27 cellular contexts compared by ENCODE assay signal in genomic region chr12:21797539-21797938, GRCh38. TPM values are rescaled to one million over a fixed set of nuclear protein-coding genes. Genes with fewer than 3 reads are reported as not detected.
"Had no signal": no experiment of that assay in that cellular context is flagged by ENCODE, and none has a peak within 500 bp of the region (broad histone marks: within the 10 kb centered on the region; RNA-seq: fewer than 3 reads in every experiment).

No MANE protein-coding gene starts in this region.

- H3K4me3 Mint-ChIP-seq: activated CD8-positive, alpha-beta T cell treated with anti-CD3 and anti-CD28 coated beads, Interleukin-2, amount 10 ng/mL, durations not matched to agents 7 days and 5 days; activated naive CD8-positive, alpha-beta T cell treated with anti-CD3 and anti-CD28 coated beads, Interleukin-2, amount 10 ng/mL, durations not matched to agents 7 days and 5 days; T-helper 17 cell; WTC11 had no signal

- H3K27ac Mint-ChIP-seq: activated CD8-positive, alpha-beta T cell treated with anti-CD3 and anti-CD28 coated beads, Interleukin-2, amount 10 ng/mL, durations not matched to agents 7 days and 5 days; activated naive CD8-positive, alpha-beta T cell treated with anti-CD3 and anti-CD28 coated beads, Interleukin-2, amount 10 ng/mL, durations not matched to agents 7 days and 5 days; T-helper 17 cell; WTC11 had no signal

- H3K27ac ChIP-seq: adrenal gland had no signal

- H3K27me3 Mint-ChIP-seq: activated naive CD8-positive, alpha-beta T cell treated with anti-CD3 and anti-CD28 coated beads, Interleukin-2, amount 10 ng/mL, durations not matched to agents 7 days and 5 days; T-helper 17 cell had no signal

- H3K36me3 Mint-ChIP-seq: activated naive CD8-positive, alpha-beta T cell treated with anti-CD3 and anti-CD28 coated beads, Interleukin-2, amount 10 ng/mL, durations not matched to agents 7 days and 5 days; WTC11 had no signal

- H3K27me3 ChIP-seq: adrenal gland, MG63 had no signal

- H3K9me3 ChIP-seq: adrenal gland, MG63 had no signal

- DNase-seq: activated CD4-positive, alpha-beta T cell treated with anti-CD3 and anti-CD28 coated beads for 48 hours; activated CD4-positive, alpha-beta T cell treated with anti-CD3 and anti-CD28 coated beads, Interleukin-2, amount 50 U/mL, for 4 hours; activated CD4-positive, CD25-positive, alpha-beta regulatory T cell treated with anti-CD3 and anti-CD28 coated beads, Interleukin-2, amount 50 U/mL, for 72 hours; activated CD8-positive, alpha-beta memory T cell treated with anti-CD3 and anti-CD28 coated beads, Interleukin-2, amount 50 U/mL, for 48 hours; activated CD8-positive, alpha-beta T cell treated with anti-CD3 and anti-CD28 coated beads, Interleukin-2, amount 10 ng/mL, durations not matched to agents 7 days and 5 days; activated naive CD4-positive, alpha-beta T cell treated with anti-CD3 and anti-CD28 coated beads, Interleukin-2, amount 50 U/mL, for 16 hours; activated naive CD8-positive, alpha-beta T cell treated with anti-CD3 and anti-CD28 coated beads, Interleukin-2, amount 10 ng/mL, durations not matched to agents 7 days and 5 days; activated T-cell treated with anti-CD3 and anti-CD28 coated beads, Interleukin-2, amount 50 U/mL, for 1 hour; adrenal gland; anterior cingulate cortex; MG63; MV-4-11; NCI-H1092 treated with DMSO at 0.1 percent for 48 hours; NCI-H1417 treated with DMSO at 0.1 percent for 48 hours; NCI-H1694; NCI-H2029; NCI-H2107; NCI-H2171 treated with DMSO at 0.1 percent for 48 hours; NCI-H226; NCI-H526 treated with DMSO at 0.1 percent for 48 hours; NCI-H82; RPMI8226; SHP77; T-helper 17 cell; T-helper 9 cell had no signal

- H3K4me3 ChIP-seq: adrenal gland, MG63 had no signal

- H3K4me1 ChIP-seq: adrenal gland had no signal

- H3K36me3 ChIP-seq: adrenal gland, MG63 had no signal

- H3K4me1 Mint-ChIP-seq: activated naive CD8-positive, alpha-beta T cell treated with anti-CD3 and anti-CD28 coated beads, Interleukin-2, amount 10 ng/mL, durations not matched to agents 7 days and 5 days; T-helper 17 cell; WTC11 had no signal

- ATAC-seq: activated CD8-positive, alpha-beta T cell treated with anti-CD3 and anti-CD28 coated beads, Interleukin-2, amount 10 ng/mL, durations not matched to agents 7 days and 5 days; T-helper 17 cell; WTC11 had no signal

- H3K9me3 Mint-ChIP-seq: activated naive CD8-positive, alpha-beta T cell treated with anti-CD3 and anti-CD28 coated beads, Interleukin-2, amount 10 ng/mL, durations not matched to agents 7 days and 5 days had no signal

RNA-seq across cellular contexts. Expression of gene KCNJ8, which starts 23.0 kb away (rescaled TPM):
- total RNA-seq: activated CD8-positive, alpha-beta T cell treated with anti-CD3 and anti-CD28 coated beads, Interleukin-2, amount 10 ng/mL, durations not matched to agents 7 days and 5 days; activated naive CD8-positive, alpha-beta T cell treated with anti-CD3 and anti-CD28 coated beads, Interleukin-2, amount 10 ng/mL, durations not matched to agents 7 days and 5 days; OCI-LY7; T-helper 17 cell had no signal
